In genomic region chr2:207502799-207503198, GRCh38 we compare ENCODE assay signal across 1 cellular context.
TF ChIP-seq lines count a peak whose summit lies in the region.

No MANE protein-coding gene starts in this region.

TF ChIP-seq in GM12878, 131 proteins besides CTCF, POLR2A, EP300 and RAD21 (continued from another document):
- TF ChIP-seq NR2F1 (conservative IDR thresholded peaks at IDR 0.05) (no peak), BACH1 (IDR thresholded peaks at IDR 0.05; ENCODE audit: borderline replicate concordance) (no peak), BHLHE40 (IDR thresholded peaks at IDR 0.05; ENCODE audit: borderline replicate concordance in 1 of 2, low read depth in 2 of 2, low read length in 1 of 2) (peak; percentile 18 to 43; a peak in 2 of 4 replicates), MTA3 (IDR thresholded peaks at IDR 0.05; ENCODE audit: borderline replicate concordance, low read length) (no peak), YY1 (IDR thresholded peaks at IDR 0.05; ENCODE audit: low read depth, low read length) (peak; percentile 57; the same call in 1 of the 2 replicates), TCF7 (IDR thresholded peaks at IDR 0.05; ENCODE audit: borderline replicate concordance) (no peak), MXI1 (IDR thresholded peaks at IDR 0.05; ENCODE audit: low read depth, low read length) (no peak; the same call in none of the 2 replicates), NFIC (IDR thresholded peaks at IDR 0.05; ENCODE audit: low read depth, low read length) (no peak), PBX3 (IDR thresholded peaks at IDR 0.05; ENCODE audit: insufficient replicate concordance, low read depth, low read length) (no peak), SMAD5 (IDR thresholded peaks at IDR 0.05; ENCODE audit: low read depth) (no peak), REST (IDR thresholded peaks at IDR 0.05; ENCODE audit: low read depth, low read length) (no peak), YBX1 (IDR thresholded peaks at IDR 0.05) (no peak), HSF1 (IDR thresholded peaks at IDR 0.05; ENCODE audit: low read depth, low read length) (no peak), NR2C2 (IDR thresholded peaks at IDR 0.05; ENCODE audit: borderline replicate concordance, control insufficient read depth, insufficient read length, low read depth) (no peak), RUNX3 (IDR thresholded peaks at IDR 0.05; ENCODE audit: low read length) (no peak), RCOR1 (conservative IDR thresholded peaks at IDR 0.05; ENCODE audit: low read depth, low read length) (no peak), CHD2 (IDR thresholded peaks at IDR 0.05; ENCODE audit: borderline replicate concordance, low read depth, low read length) (no peak), EED (IDR thresholded peaks at IDR 0.05; ENCODE audit: low read depth) (no peak), RELA (IDR thresholded peaks at IDR 0.05; ENCODE audit: borderline replicate concordance, partially characterized antibody) (no peak), CBX5 (IDR thresholded peaks at IDR 0.05; ENCODE audit: low read depth) (no peak)
- TF ChIP-seq, protein P1, sequence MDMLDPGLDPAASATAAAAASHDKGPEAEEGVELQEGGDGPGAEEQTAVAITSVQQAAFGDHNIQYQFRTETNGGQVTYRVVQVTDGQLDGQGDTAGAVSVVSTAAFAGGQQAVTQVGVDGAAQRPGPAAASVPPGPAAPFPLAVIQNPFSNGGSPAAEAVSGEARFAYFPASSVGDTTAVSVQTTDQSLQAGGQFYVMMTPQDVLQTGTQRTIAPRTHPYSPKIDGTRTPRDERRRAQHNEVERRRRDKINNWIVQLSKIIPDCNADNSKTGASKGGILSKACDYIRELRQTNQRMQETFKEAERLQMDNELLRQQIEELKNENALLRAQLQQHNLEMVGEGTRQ (IDR thresholded peaks at IDR 0.05; ENCODE audit: borderline replicate concordance, low read depth, low read length) = no peak
- TF ChIP-seq, protein P2, sequence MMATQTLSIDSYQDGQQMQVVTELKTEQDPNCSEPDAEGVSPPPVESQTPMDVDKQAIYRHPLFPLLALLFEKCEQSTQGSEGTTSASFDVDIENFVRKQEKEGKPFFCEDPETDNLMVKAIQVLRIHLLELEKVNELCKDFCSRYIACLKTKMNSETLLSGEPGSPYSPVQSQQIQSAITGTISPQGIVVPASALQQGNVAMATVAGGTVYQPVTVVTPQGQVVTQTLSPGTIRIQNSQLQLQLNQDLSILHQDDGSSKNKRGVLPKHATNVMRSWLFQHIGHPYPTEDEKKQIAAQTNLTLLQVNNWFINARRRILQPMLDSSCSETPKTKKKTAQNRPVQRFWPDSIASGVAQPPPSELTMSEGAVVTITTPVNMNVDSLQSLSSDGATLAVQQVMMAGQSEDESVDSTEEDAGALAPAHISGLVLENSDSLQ (IDR thresholded peaks at IDR 0.05) = no peak
- TF ChIP-seq, protein P3, sequence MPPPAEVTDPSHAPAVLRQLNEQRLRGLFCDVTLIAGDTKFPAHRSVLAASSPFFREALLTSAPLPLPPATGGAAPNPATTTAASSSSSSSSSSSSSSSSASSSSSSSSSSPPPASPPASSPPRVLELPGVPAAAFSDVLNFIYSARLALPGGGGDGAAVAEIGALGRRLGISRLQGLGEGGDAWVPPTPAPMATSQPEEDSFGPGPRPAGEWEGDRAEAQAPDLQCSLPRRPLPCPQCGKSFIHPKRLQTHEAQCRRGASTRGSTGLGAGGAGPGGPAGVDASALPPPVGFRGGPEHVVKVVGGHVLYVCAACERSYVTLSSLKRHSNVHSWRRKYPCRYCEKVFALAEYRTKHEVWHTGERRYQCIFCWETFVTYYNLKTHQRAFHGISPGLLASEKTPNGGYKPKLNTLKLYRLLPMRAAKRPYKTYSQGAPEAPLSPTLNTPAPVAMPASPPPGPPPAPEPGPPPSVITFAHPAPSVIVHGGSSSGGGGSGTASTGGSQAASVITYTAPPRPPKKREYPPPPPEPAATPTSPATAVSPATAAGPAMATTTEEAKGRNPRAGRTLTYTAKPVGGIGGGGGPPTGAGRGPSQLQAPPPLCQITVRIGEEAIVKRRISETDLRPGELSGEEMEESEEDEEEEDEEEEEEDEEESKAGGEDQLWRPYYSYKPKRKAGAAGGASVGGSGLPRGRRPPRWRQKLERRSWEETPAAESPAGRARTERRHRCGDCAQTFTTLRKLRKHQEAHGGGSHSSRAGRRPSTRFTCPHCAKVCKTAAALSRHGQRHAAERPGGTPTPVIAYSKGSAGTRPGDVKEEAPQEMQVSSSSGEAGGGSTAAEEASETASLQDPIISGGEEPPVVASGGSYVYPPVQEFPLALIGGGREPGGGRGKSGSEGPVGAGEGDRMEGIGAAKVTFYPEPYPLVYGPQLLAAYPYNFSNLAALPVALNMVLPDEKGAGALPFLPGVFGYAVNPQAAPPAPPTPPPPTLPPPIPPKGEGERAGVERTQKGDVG (CRISPR knock-in tag; IDR thresholded peaks at IDR 0.05) = no peak
TF ChIP-seq in GM12878: peak in this region for 9.
